23 cellular contexts compared by ENCODE assay signal in genomic region chr17:39327109-39327508, GRCh38.
"Had no signal": no experiment of that assay in that cellular context is flagged by ENCODE, and none has a peak within 500 bp of the region (broad histone marks: within the 10 kb centered on the region; RNA-seq: fewer than 3 reads in every experiment).

No MANE protein-coding gene starts in this region.

- H3K27ac ChIP-seq: RWPE1 had no signal

- ATAC-seq: Panc1, PC-3 had no signal

- DNase-seq: IMR-90; Karpas-422; KG1; MM.1S; NCI-H1092 treated with DMSO at 0.1 percent for 48 hours; NCI-H1436; NCI-H187; NCI-H2029; NCI-H2081 treated with DMSO at 0.1 percent for 48 hours; NCI-H2171; NCI-H226; NCI-H446; NCI-H510A; NCI-H524 treated with DMSO at 0.1 percent for 48 hours; NCI-H69; NCI-H774; NK-92 treated with Interleukin-12 subunit alpha and Interleukin-12 subunit beta, amount 100 ng/mL, for 24 hours; PC-3; SHP77; SK-N-SH; SW 1271 had no signal
